In genomic region chr1:54996359-54996868, GRCh38 we compare ENCODE assay signal across 8 cellular contexts. TPM values are rescaled to one million over a fixed set of nuclear protein-coding genes. Genes with fewer than 3 reads are reported as not detected.
DNase-seq lines count a peak whose midpoint lies in the region; ATAC-seq and TF ChIP-seq lines count a peak whose summit lies in the region.

No MANE protein-coding gene starts in this region.

- no TSS peak for BruUV-seq in PC-9 (replicated peaks; lab: Mats Ljungman, UMichigan)

- no peak overlapping the region for H2AFZ ChIP-seq in PC-9

- WGBS in stomach, 5 donors, result 3 to 8% (median 5%) methylated on average over 18 to 23 of the region's 23 CpGs

- H3K9me3 ChIP-seq in PC-9 (ENCODE audit: insufficient read depth, low read depth), result no peaks in the 10 kb centered on the region
- no peaks in the 10 kb centered on the region for H3K9me3 ChIP-seq in stomach

- CTCF ChIA-PET in PC-9 (lab: Charles Lee), result interaction anchor here (0.5 to 1.4 kb wide), 12 partner anchors 11 to 1289 kb away, joined by 3 to 16 read pairs (median 4); no protein-coding TSS in a partner anchor

- no peaks in the 10 kb centered on the region for H4K20me1 ChIP-seq in PC-9 (ENCODE audit: insufficient read depth)

- peak; percentile 79 for ATAC-seq in HG03565 (IDR thresholded peaks at IDR 0.05; ENCODE audit: unreplicated experiment)

- peak overlapping the region; percentile 8 to 59 (median 58) for H3K4me3 Mint-ChIP-seq in nephron

- no peak for TF ChIP-seq EP300 in stomach (IDR thresholded peaks at IDR 0.05)

- intact Hi-C loops in PC-9 (cut with micrococcal nuclease; ENCODE audit: unreplicated experiment), result loop anchor here (1.0 to 2.0 kb wide), 4 partner anchors 26 to 324 kb away; no protein-coding TSS in a partner anchor
- intact Hi-C loops in stomach (cut with DNase I; ENCODE audit: low total_unique reads), result loop anchor here (5.0 kb wide), 1 partner anchor 49 kb away; no protein-coding TSS in a partner anchor

- POLR2A ChIA-PET in PC-9 (lab: Charles Lee; ENCODE audit: unreplicated experiment), result no interaction called here

- peaks cover 3% of the 10 kb centered on the region for H3K9me3 Mint-ChIP-seq in nephron

- H3K27ac ChIP-seq in PC-9 (no peak overlapping the region), stomach (no peak overlapping the region)

- H3K4me1 ChIP-seq in PC-9 (replicated peaks; ENCODE audit: insufficient read depth) (0 out of 2 replicates have a peak, but pooled peaks cover 4% of the 10 kb centered on the region), stomach (peaks cover 7 to 12% (median 10%) of the 10 kb centered on the region in 4 donors)

- H3F3A ChIP-seq in PC-9 (ENCODE audit: insufficient read depth, low read depth), result no peaks in the 10 kb centered on the region

- H3K27me3 Mint-ChIP-seq in nephron (ENCODE audit: low read depth), result peaks cover 74% of the 10 kb centered on the region

- H3K9me2 ChIP-seq in PC-9 (ENCODE audit: insufficient read depth), result no peaks in the 10 kb centered on the region

- H3K27ac Mint-ChIP-seq in nephron, result no peak overlapping the region

- peaks cover 15% of the 10 kb centered on the region for H3K4me1 Mint-ChIP-seq in nephron

- H3K4me3 ChIP-seq in PC-9 (peak overlapping the region; percentile 41; the same call in 1 of the 2 replicates), stomach (peak overlapping the region; percentile 13 to 34 (median 20))

- H3K36me3 ChIP-seq in PC-9 (ENCODE audit: low read depth), result no peaks in the 10 kb centered on the region
- no peaks in the 10 kb centered on the region for H3K36me3 ChIP-seq in stomach

- TF ChIP-seq CTCF in PC-9 (conservative IDR thresholded peaks at IDR 0.05) (peak; percentile 95), nephron (IDR thresholded peaks at IDR 0.05; ENCODE audit: unreplicated experiment in 3 of 3) (peak; percentile 63 to 71 (median 63)), stomach (IDR thresholded peaks at IDR 0.05) (peak in 5 of 7 experiments; percentile 65 to 91 (median 79))

- no peak for TF ChIP-seq POLR2A in stomach (IDR thresholded peaks at IDR 0.05)

- H3K4me2 ChIP-seq in PC-9, result peak overlapping the region; percentile 72

- no peaks in the 10 kb centered on the region for H3K79me2 ChIP-seq in PC-9 (ENCODE audit: low read depth)

- H3K36me3 Mint-ChIP-seq in nephron (ENCODE audit: low read depth), result no peaks in the 10 kb centered on the region

- peak; percentile 59 for DNase-seq in NK-92 treated with Interleukin-12 subunit alpha and Interleukin-12 subunit beta, amount 100 ng/mL, for 24 hours (lab: John Stamatoyannopoulos, UW)
- no peak for DNase-seq in NK-92 (lab: John Stamatoyannopoulos, UW; ENCODE audit: unreplicated experiment)
- DNase-seq in PC-9, result peak; percentile 39 to 81
- DNase-seq in activated T-cell treated with anti-CD3 and anti-CD28 coated beads, Interleukin-2, amount 50 U/mL, for 1 hour, result peak; percentile 77
- peak; percentile 49 for DNase-seq in fibroblast of gingiva (ENCODE audit: low read depth)
- DNase-seq in stomach, result peak; percentile 80

- H3K27me3 ChIP-seq in PC-9 (ENCODE audit: insufficient read depth, low read depth), result no peaks in the 10 kb centered on the region
- H3K27me3 ChIP-seq in stomach, result peaks cover 0 to 64% (median 27%) of the 10 kb centered on the region in 3 donors

RNA-seq across cellular contexts. Expression of gene BSND, which starts 2.3 kb away (rescaled TPM):
- total RNA-seq in PC-9 (2021) (0.09 TPM in 1 of 2 replicates, not detected in the other), stomach (not detected)
- not detected for polyA plus RNA-seq in stomach

RNA-seq across cellular contexts. Expression of gene TMEM61, which starts 16.0 kb away (rescaled TPM):
- total RNA-seq in PC-9 (2021) (3.8 and 5.0 TPM in 2 replicates), stomach (100 to 1,000 TPM in 1 of 5 donors, 1 to 10 TPM in 1, under 1 TPM in 2, not detected in 1; 0.55 to 130 (median 5.2) TPM)
- polyA plus RNA-seq in stomach, result 1 to 10 TPM in 2 of 3 donors, under 1 TPM in 1; 0.76 to 5.7 (median 1.6) TPM

RNA-seq across cellular contexts. Expression of gene PCSK9, which starts 42.9 kb away (rescaled TPM):
- 60.7 and 133 TPM in 2 replicates for total RNA-seq in PC-9 (2021)
- total RNA-seq in stomach, result 10 to 100 TPM in 1 of 5 donors, 1 to 10 TPM in 3, not detected in 1; 1.1 to 26.1 (median 2.2) TPM
- polyA plus RNA-seq in stomach, result 1 to 10 TPM in 2 of 3 donors, not detected in 1; 2.6 to 4.4 TPM
